8 cellular contexts compared by ENCODE assay signal in the genomic region with DNA sequence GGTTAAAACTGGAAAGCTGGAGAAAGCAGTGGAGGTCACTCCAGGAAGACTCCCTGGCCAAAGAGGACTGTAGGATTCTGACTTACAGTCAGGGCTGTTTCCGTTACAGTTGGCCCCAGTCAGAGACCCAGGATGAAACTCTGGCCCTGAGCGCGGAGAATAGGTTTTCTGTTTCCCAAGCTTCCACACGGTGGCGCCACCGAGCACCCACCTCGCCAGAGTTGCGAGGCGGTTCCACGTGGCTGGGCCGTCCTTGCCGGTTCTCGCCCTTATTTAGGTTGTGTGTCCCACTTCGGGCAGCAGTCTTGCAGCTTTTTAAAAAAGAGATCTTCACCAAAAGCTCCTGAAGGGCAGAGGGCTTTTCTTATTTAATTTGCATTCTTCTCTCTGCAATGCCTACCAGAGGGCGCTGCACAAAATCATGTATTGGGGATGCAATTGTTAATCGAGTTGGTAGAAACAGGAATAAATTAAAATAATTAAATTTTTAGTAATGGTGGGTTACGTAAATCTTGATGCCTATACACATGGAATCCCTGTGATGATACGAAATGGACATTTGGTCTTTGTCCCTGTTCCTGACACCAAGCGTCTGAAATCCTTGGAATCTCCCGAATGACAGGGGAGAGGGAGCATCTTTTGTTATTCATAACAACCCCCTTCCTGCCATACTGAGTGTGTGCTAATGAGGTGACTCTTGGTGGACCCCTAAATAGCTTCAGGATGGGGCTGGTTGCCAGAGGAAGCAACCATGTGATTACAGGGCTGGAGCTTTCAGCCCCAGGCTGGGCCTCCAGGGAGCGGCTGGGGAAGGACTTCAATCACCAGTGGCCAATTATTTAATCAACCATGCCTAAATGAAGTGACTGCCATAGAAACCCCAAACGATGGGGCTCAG. TPM values are rescaled to one million over a fixed set of nuclear protein-coding genes. Genes with fewer than 3 reads are reported as not detected.
DNase-seq lines count a peak whose midpoint lies in the region; ATAC-seq, FAIRE-seq and TF ChIP-seq lines count a peak whose summit lies in the region.

No MANE protein-coding gene starts in this region.

- peak; percentile 94 for ATAC-seq in left lung
- ATAC-seq in GM18517 (IDR thresholded peaks at IDR 0.05; ENCODE audit: unreplicated experiment): no peak
- no peak for ATAC-seq in HG02759 (IDR thresholded peaks at IDR 0.05; ENCODE audit: unreplicated experiment)

- H3K4me1 ChIP-seq in CD4-positive, alpha-beta memory T cell (ENCODE audit: insufficient read depth, low read length): no peaks in the 10 kb centered on the region
- peaks cover 0 to 6% of the 10 kb centered on the region in 2 donors for H3K4me1 ChIP-seq in left lung

- no peaks in the 10 kb centered on the region for H3K9me3 ChIP-seq in CD4-positive, alpha-beta memory T cell (ENCODE audit: control insufficient read depth in 1 of 2, low read length in 2 of 2)
- no peaks in the 10 kb centered on the region for H3K9me3 ChIP-seq in left lung

- H3K36me3 ChIP-seq in CD4-positive, alpha-beta memory T cell (ENCODE audit: insufficient read depth, low read length): no peaks in the 10 kb centered on the region
- no peaks in the 10 kb centered on the region for H3K36me3 ChIP-seq in bronchial epithelial cell (ENCODE audit: control insufficient read depth, insufficient read depth, low read length)
- no peaks in the 10 kb centered on the region for H3K36me3 ChIP-seq in left lung

- intact Hi-C loops in CD4-positive, alpha-beta memory T cell (cut with micrococcal nuclease): no loop called here
- intact Hi-C loops in left lung (cut with DNase I): no loop called here

- DNase-seq in CD4-positive, alpha-beta memory T cell: peak; percentile 42 to 59 (median 50)
- peak; percentile 40 for DNase-seq in HTR-8/SVneo (ENCODE audit: insufficient read length, low spot score)
- DNase-seq in bronchial epithelial cell (ENCODE audit: low read depth): no peak
- DNase-seq in left lung: peak; percentile 63 to 90
- DNase-seq in stimulated activated CD8-positive, alpha-beta memory T cell treated with anti-CD3 and anti-CD28 coated beads, Interleukin-15, amount 100 ng/mL, for 1 hour (ENCODE audit: low read depth): peak; percentile 14

- H3K27me3 ChIP-seq in CD4-positive, alpha-beta memory T cell (ENCODE audit: insufficient read depth, low read length): peaks cover 3% of the 10 kb centered on the region
- H3K27me3 ChIP-seq in bronchial epithelial cell (ENCODE audit: control insufficient read depth, insufficient read depth, low read length): no peaks in the 10 kb centered on the region
- peaks cover 0 to 21% of the 10 kb centered on the region in 2 donors for H3K27me3 ChIP-seq in left lung

- TF ChIP-seq CTCF in VCaP (conservative IDR thresholded peaks at IDR 0.05) (peak; percentile 72), bronchial epithelial cell (IDR thresholded peaks at IDR 0.05; ENCODE audit: insufficient read depth, low read length, severe bottlenecking) (peak; percentile 85), left lung (IDR thresholded peaks at IDR 0.05) (peak; percentile 75 to 76)

- H3K4me3 ChIP-seq in CD4-positive, alpha-beta memory T cell (ENCODE audit: low read length in 2 of 2): no peak overlapping the region
- H3K4me3 ChIP-seq in bronchial epithelial cell (ENCODE audit: low read depth, low read length) (no peak overlapping the region), left lung (no peak overlapping the region)

- no peak overlapping the region for H3K4me3 Mint-ChIP-seq in CD4-positive, alpha-beta memory T cell

- no peaks in the 10 kb centered on the region for H3K4me1 Mint-ChIP-seq in CD4-positive, alpha-beta memory T cell

- no peak overlapping the region for H3K27ac ChIP-seq in CD4-positive, alpha-beta memory T cell (ENCODE audit: low read depth, low read length)
- H3K27ac ChIP-seq in VCaP (no peak overlapping the region), left lung (no peak overlapping the region)

- CTCF ChIA-PET in CD4-positive, alpha-beta memory T cell (lab: Charles Lee; ENCODE audit: partially characterized antibody): interaction anchor here (0.7 to 2.4 kb wide), 7 partner anchors 10 to 113 kb away, joined by 3 to 13 read pairs (median 3); no protein-coding TSS in a partner anchor

- H3K9me3 Mint-ChIP-seq in CD4-positive, alpha-beta memory T cell: peaks cover 0 to 14% (median 8%) of the 10 kb centered on the region in 8 donors

- POLR2A ChIA-PET in CD4-positive, alpha-beta memory T cell (lab: Charles Lee; ENCODE audit: partially characterized antibody): no interaction called here

- H3K27me3 Mint-ChIP-seq in CD4-positive, alpha-beta memory T cell: peaks cover 8 to 28% of the 10 kb centered on the region in 2 donors

- H3K27ac Mint-ChIP-seq in CD4-positive, alpha-beta memory T cell: no peak overlapping the region

- H3K36me3 Mint-ChIP-seq in CD4-positive, alpha-beta memory T cell: no peaks in the 10 kb centered on the region

- FAIRE-seq in HTR-8/SVneo (lab: Jason Lieb, UNC): no peak
- FAIRE-seq in bronchial epithelial cell (lab: Jason Lieb, UNC): no peak

RNA-seq across cellular contexts. Expression of gene S100A7, which starts 5.5 kb away (rescaled TPM):
- not detected for total RNA-seq in CD4-positive, alpha-beta memory T cell
- polyA plus RNA-seq in CD4-positive, alpha-beta memory T cell: not detected
- 0.38 TPM in 1 of 2 replicates, not detected in the other for total RNA-seq in bronchial epithelial cell
- total RNA-seq in left lung: not detected

RNA-seq across cellular contexts. Expression of gene S100A7A, which starts 49.7 kb away (rescaled TPM):
- not detected for total RNA-seq in CD4-positive, alpha-beta memory T cell
- not detected for polyA plus RNA-seq in CD4-positive, alpha-beta memory T cell
- total RNA-seq in bronchial epithelial cell (not detected in 2 replicates), left lung (not detected)
